In the genomic region with DNA sequence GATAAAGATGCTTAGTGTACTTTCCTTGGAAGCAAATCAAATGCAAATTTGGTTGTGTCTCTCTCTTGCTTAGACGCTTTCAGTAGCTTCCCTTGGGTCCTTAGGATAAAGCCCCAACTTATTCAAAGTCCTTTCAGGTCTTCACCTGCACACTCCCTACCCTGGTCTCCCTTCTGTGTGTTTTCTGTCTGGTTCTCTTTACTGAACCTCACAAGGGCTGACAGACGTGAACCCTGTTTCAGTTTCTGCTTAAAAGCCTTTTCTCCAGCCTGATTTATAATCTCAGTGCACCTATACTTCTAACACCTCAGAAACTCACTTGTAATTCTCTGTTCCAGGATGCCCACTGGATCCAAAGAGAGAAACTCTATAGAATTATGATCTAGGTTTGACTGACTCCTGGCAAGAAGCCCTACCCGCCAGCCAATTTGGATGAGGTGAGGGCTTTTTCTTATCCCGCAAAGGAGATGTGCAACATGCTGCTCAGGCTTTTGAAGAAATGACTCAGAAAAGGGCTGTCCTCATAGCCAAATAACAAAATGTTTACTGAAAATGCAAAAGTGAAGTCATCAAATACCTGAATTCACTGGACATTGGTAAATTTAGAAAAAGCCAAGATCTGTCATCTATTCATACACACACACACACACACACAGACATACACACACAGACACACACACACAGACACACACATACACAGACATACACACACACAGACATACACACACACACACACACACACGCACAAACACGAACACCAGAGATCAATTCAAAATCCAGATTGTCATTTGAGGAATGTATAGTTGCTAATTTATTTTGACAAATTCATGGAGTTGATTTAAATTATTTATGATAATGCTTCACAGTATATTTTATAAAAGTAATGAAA, we compare ENCODE assay signal across 18 cellular contexts.
DNase-seq lines count a peak whose midpoint lies in the region; ATAC-seq, FAIRE-seq and TF ChIP-seq lines count a peak whose summit lies in the region.
"Had no signal": no experiment of that assay in that cellular context is flagged by ENCODE, and none has a peak within 500 bp of the region (broad histone marks: within the 10 kb centered on the region; RNA-seq: fewer than 3 reads in every experiment).

No MANE protein-coding gene starts in this region.

- H3K79me2 ChIP-seq in K562 (ENCODE audit: control insufficient read depth, insufficient read depth, low read length): no peaks in the 10 kb centered on the region; the same call in 2 of the 3 replicates
- no peaks in the 10 kb centered on the region for H3K79me2 ChIP-seq in keratinocyte (ENCODE audit: control insufficient read depth, insufficient read depth, low read length)

- no peaks in the 10 kb centered on the region for H3K36me3 Mint-ChIP-seq in endodermal cell (ENCODE audit: low read depth)
- H3K36me3 Mint-ChIP-seq: CD14-positive monocyte; CD8-positive, alpha-beta T cell had no signal

- H2AFZ ChIP-seq in K562 (ENCODE audit: low read depth, low read length) (no peak overlapping the region), keratinocyte (ENCODE audit: control insufficient read depth, low read length) (no peak overlapping the region), neuronal stem cell (ENCODE audit: low read length) (no peak overlapping the region)

- no peak overlapping the region for H4K91ac ChIP-seq in neuronal stem cell (ENCODE audit: low read depth, low read length, poor library complexity)

- H3K9me3 Mint-ChIP-seq in endodermal cell: peaks cover 8% of the 10 kb centered on the region
- H3K9me3 Mint-ChIP-seq: CD8-positive, alpha-beta T cell had no signal

- no peaks in the 10 kb centered on the region for H3K4me1 ChIP-seq in K562 (replicated peaks in 1 of 2; ENCODE audit: control insufficient read depth in 2 of 2, insufficient read depth in 2 of 2, low read length in 2 of 2)
- no peaks in the 10 kb centered on the region for H3K4me1 ChIP-seq in keratinocyte (ENCODE audit: control insufficient read depth, extremely low read depth, insufficient read depth, low read length)
- H3K4me1 ChIP-seq in neuronal stem cell (ENCODE audit: control insufficient read depth in 2 of 2, insufficient read depth in 1 of 2, low read depth in 1 of 2, low read length in 2 of 2): no peaks in the 10 kb centered on the region
- H3K4me1 ChIP-seq in endodermal cell (ENCODE audit: control insufficient read depth, insufficient read depth, low read length): no peaks in the 10 kb centered on the region

- no peaks in the 10 kb centered on the region for H3K27me3 Mint-ChIP-seq in endodermal cell (ENCODE audit: insufficient read depth)

- FAIRE-seq in HTR-8/SVneo (lab: Jason Lieb, UNC) (peak; percentile 55), K562 (lab: Jason Lieb, UNC) (peak; percentile 44), keratinocyte (lab: Jason Lieb, UNC) (peak; percentile 23)
- FAIRE-seq: D721Med, G401.6, GM12892, HepG2 had no signal

- no peak overlapping the region for H4K8ac ChIP-seq in neuronal stem cell (ENCODE audit: low read depth, low read length)

- H3K18ac ChIP-seq in neuronal stem cell (ENCODE audit: low read length): no peak overlapping the region

- no peaks in the 10 kb centered on the region for H3K36me3 ChIP-seq in MG63
- no peaks in the 10 kb centered on the region for H3K36me3 ChIP-seq in K562 (ENCODE audit: control insufficient read depth, insufficient read depth, low read length)
- H3K36me3 ChIP-seq in keratinocyte (ENCODE audit: control insufficient read depth in 2 of 2, extremely low read depth in 1 of 2, insufficient read depth in 2 of 2, low read length in 2 of 2): no peaks in the 10 kb centered on the region
- H3K36me3 ChIP-seq in neuronal stem cell (replicated peaks in 1 of 2; ENCODE audit: control insufficient read depth in 2 of 2, insufficient read depth in 2 of 2, low read length in 2 of 2): no peaks in the 10 kb centered on the region
- no peaks in the 10 kb centered on the region for H3K36me3 ChIP-seq in endodermal cell (ENCODE audit: control insufficient read depth, insufficient read depth, low read length)

- H2BK5ac ChIP-seq in neuronal stem cell (ENCODE audit: low read length): no peak overlapping the region

- no peak for TF ChIP-seq CTCF in K562 (IDR thresholded peaks at IDR 0.05 in 2 of 3, conservative IDR thresholded peaks at IDR 0.05 in 1 of 3; ENCODE audit: insufficient read depth in 2 of 3, low read depth in 1 of 3, low read length in 3 of 3)
- no peak for TF ChIP-seq CTCF in keratinocyte (optimal IDR thresholded peaks at IDR 0.05 in 1 of 3, IDR thresholded peaks at IDR 0.05 in 1 of 3, conservative IDR thresholded peaks at IDR 0.05 in 1 of 3; ENCODE audit: extremely low read depth in 1 of 3, insufficient read depth in 2 of 3, low read length in 3 of 3)
- no peak for TF ChIP-seq CTCF in foreskin fibroblast (IDR thresholded peaks at IDR 0.05; ENCODE audit: low read depth, low read length)
- TF ChIP-seq CTCF in endodermal cell (conservative IDR thresholded peaks at IDR 0.05): no peak

- no peak overlapping the region for H2BK15ac ChIP-seq in neuronal stem cell (ENCODE audit: low read length)

- WGBS in K562 (ENCODE audit: insufficient coverage, low coverage, missing lambda C conversion rate): 10% methylated on average over 6 of the region's 6 CpGs
- WGBS in neuronal stem cell (ENCODE audit: extremely low coverage in 2 of 2, insufficient read length in 2 of 2, insufficient replicate concordance in 1 of 2), 2 donors: no CpG with 5 or more reads among the region's 6 CpGs
- 77 to 83% methylated on average over 3 to 4 of the region's 6 CpGs for WGBS in endodermal cell (ENCODE audit: insufficient coverage in 1 of 2, insufficient read length in 1 of 2), 2 experiments

- no peak overlapping the region for H3K27ac Mint-ChIP-seq in endodermal cell
- H3K27ac Mint-ChIP-seq: CD14-positive monocyte; CD8-positive, alpha-beta T cell had no signal

- intact Hi-C loops in K562 (cut with micrococcal nuclease): no loop called here

- POLR2A ChIA-PET in K562 (lab: Yijun Ruan, JAX): interaction anchor here (0.6 kb wide), 1 partner anchor 12 kb away, joined by 3 read pairs; no protein-coding TSS in a partner anchor

- H2AK5ac ChIP-seq in neuronal stem cell (ENCODE audit: low read depth, low read length): no peak overlapping the region

- H3K4me1 Mint-ChIP-seq in endodermal cell: peaks cover 20% of the 10 kb centered on the region
- H3K4me1 Mint-ChIP-seq: CD14-positive monocyte had no signal

- H2BK12ac ChIP-seq in neuronal stem cell (ENCODE audit: low read length): no peak overlapping the region

- H2BK120ac ChIP-seq in neuronal stem cell (ENCODE audit: low read depth, low read length): no peak overlapping the region

- in situ Hi-C loops in K562 (cut with MboI): no loop called here

- no peak overlapping the region for H3K23ac ChIP-seq in neuronal stem cell (ENCODE audit: low read depth, low read length, poor library complexity)

- H3K9me3 ChIP-seq in MG63 (no peaks in the 10 kb centered on the region), K562 (replicated peaks; ENCODE audit: control insufficient read depth, insufficient read depth, low read depth, low read length) (no peaks in the 10 kb centered on the region), keratinocyte (ENCODE audit: control insufficient read depth, low read depth, low read length) (no peaks in the 10 kb centered on the region), neuronal stem cell (replicated peaks in 1 of 2; ENCODE audit: control insufficient read depth in 2 of 2, insufficient read depth in 1 of 2, low read depth in 1 of 2, low read length in 2 of 2) (no peaks in the 10 kb centered on the region), endodermal cell (ENCODE audit: control insufficient read depth, low read length) (no peaks in the 10 kb centered on the region)

- ATAC-seq in K562: no peak
- ATAC-seq: CD8-positive, alpha-beta T cell; HCT116; HepG2 had no signal

- no peak for DNase-seq in HTR-8/SVneo (ENCODE audit: insufficient read length, low spot score)
- DNase-seq in MG63: peak; percentile 50
- DNase-seq in K562 (ENCODE audit: extremely low read depth in 1 of 4, low spot score in 3 of 4): no peak
- DNase-seq in keratinocyte (ENCODE audit: low read depth, low spot score): no peak
- DNase-seq in foreskin fibroblast: no peak
- DNase-seq in neuronal stem cell (ENCODE audit: low spot score): no peak
- no peak for DNase-seq in endodermal cell
- DNase-seq: CD8-positive, alpha-beta T cell; COR-L47; DMS153; DMS79 treated with DMSO at 0.1 percent for 48 hours; EL had no signal

- no peak overlapping the region for H3K14ac ChIP-seq in neuronal stem cell (ENCODE audit: low read length)

- H3K9me1 ChIP-seq in K562 (ENCODE audit: control insufficient read depth, insufficient read depth, low read length) (no peaks in the 10 kb centered on the region), keratinocyte (ENCODE audit: control insufficient read depth, extremely low read depth, insufficient read depth, low read length) (no peaks in the 10 kb centered on the region)

- H3K4me3 ChIP-seq in MG63 (no peak overlapping the region), K562 (no peak overlapping the region), keratinocyte (ENCODE audit: control insufficient read depth in 2 of 3, extremely low read depth in 1 of 3, insufficient read depth in 2 of 3, low read depth in 1 of 3, low read length in 3 of 3) (no peak overlapping the region), foreskin fibroblast (ENCODE audit: low read depth in 1 of 2, low read length in 2 of 2) (no peak overlapping the region), neuronal stem cell (ENCODE audit: low read length in 2 of 2) (no peak overlapping the region), endodermal cell (ENCODE audit: low read length) (no peak overlapping the region)

- H3K4me2 ChIP-seq in K562 (ENCODE audit: insufficient read depth, low read length) (no peak overlapping the region), keratinocyte (ENCODE audit: control insufficient read depth, extremely low read depth, insufficient read depth, low read depth, low read length) (no peak overlapping the region), neuronal stem cell (ENCODE audit: insufficient read depth, low read length, poor library complexity, severe bottlenecking) (no peak overlapping the region)

- no peak overlapping the region for H3K9ac ChIP-seq in K562 (ENCODE audit: insufficient read depth in 1 of 2, low read depth in 2 of 2, low read length in 2 of 2)
- no peak overlapping the region for H3K9ac ChIP-seq in keratinocyte (ENCODE audit: control insufficient read depth, extremely low read depth, insufficient read depth, low read length)
- no peak overlapping the region for H3K9ac ChIP-seq in neuronal stem cell (ENCODE audit: low read depth, low read length, poor library complexity)
- no peak overlapping the region for H3K9ac ChIP-seq in endodermal cell (ENCODE audit: extremely low read depth, low read length, poor library complexity, severe bottlenecking)

- H3K27me3 ChIP-seq in MG63 (no peaks in the 10 kb centered on the region), K562 (ENCODE audit: control insufficient read depth in 2 of 2, insufficient read depth in 2 of 2, low read length in 2 of 2) (no peaks in the 10 kb centered on the region), keratinocyte (ENCODE audit: control insufficient read depth, extremely low read depth, insufficient read depth, low read length) (no peaks in the 10 kb centered on the region), neuronal stem cell (ENCODE audit: control insufficient read depth in 3 of 3, insufficient read depth in 3 of 3, low read depth in 1 of 3, low read length in 3 of 3) (no peaks in the 10 kb centered on the region), endodermal cell (ENCODE audit: control insufficient read depth, insufficient read depth, low read length, poor library complexity, severe bottlenecking) (no peaks in the 10 kb centered on the region)

- no peaks in the 10 kb centered on the region for H3K79me1 ChIP-seq in neuronal stem cell (ENCODE audit: low read depth, low read length)

- no peak overlapping the region for H3K4ac ChIP-seq in neuronal stem cell (ENCODE audit: low read length)

- dilution Hi-C loops in keratinocyte (cut with MboI; ENCODE audit: extremely low pct_ligation_motif_present, low sequenced_read_pairs): no loop called here

- no peak for TF ChIP-seq EP300 in K562 (IDR thresholded peaks at IDR 0.05; ENCODE audit: low read length)

- BruUV-seq in K562 (replicated peaks; lab: Mats Ljungman, UMichigan): no TSS peak

- H4K20me1 ChIP-seq in K562 (replicated peaks; ENCODE audit: control insufficient read depth, insufficient read depth, low read length): no peaks in the 10 kb centered on the region
- H4K20me1 ChIP-seq in keratinocyte (ENCODE audit: control insufficient read depth, extremely low read depth, insufficient read depth, low read length): no peaks in the 10 kb centered on the region

- no peak for TF ChIP-seq RAD21 in K562 (CRISPR knock-in tag; conservative IDR thresholded peaks at IDR 0.05 in 1 of 2, IDR thresholded peaks at IDR 0.05 in 1 of 2)

- CTCF ChIA-PET in K562 (lab: Yijun Ruan, JAX; ENCODE audit: low intra/inter-chr PET ratio): no interaction called here

- H3K4me3 Mint-ChIP-seq in endodermal cell: no peak overlapping the region
- H3K4me3 Mint-ChIP-seq: CD14-positive monocyte; CD8-positive, alpha-beta T cell had no signal

- H3K27ac ChIP-seq in K562 (ENCODE audit: extremely low read depth, low read depth, low read length) (no peak overlapping the region), keratinocyte (ENCODE audit: control insufficient read depth, insufficient read depth, low read length) (no peak overlapping the region), neuronal stem cell (replicated peaks; ENCODE audit: low read length) (no peak overlapping the region), endodermal cell (ENCODE audit: low read depth, low read length) (no peak overlapping the region)

- no peak for TF ChIP-seq POLR2A in K562 (conservative IDR thresholded peaks at IDR 0.05)
